ENCODE assay signal across 2 cellular contexts in the genomic region with DNA sequence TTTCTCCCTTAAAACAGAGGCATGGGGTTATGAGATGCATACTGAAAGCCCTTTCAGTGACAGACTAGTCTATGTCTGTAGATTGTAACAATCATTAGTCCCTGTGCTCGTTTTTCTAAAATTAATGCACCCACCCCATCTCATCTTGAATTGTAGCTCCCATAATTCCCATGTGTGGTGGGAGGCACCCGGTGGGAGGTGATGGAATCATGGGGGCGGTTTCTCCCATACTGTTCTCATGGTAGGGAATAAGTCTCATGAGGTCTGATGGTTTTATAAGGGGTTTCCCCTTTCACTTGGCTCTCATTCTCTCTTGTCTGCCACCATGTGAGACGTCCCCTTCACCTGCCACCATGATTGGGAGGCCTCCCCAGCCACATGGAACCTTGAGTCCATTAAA.
TF ChIP-seq lines count a peak whose summit lies in the region.

No MANE protein-coding gene starts in this region.

TF ChIP-seq in A549, 52 proteins besides CTCF, POLR2A, EP300 and RAD21:
- TF ChIP-seq CBX8 (IDR thresholded peaks at IDR 0.05), result no peak
- no peak for TF ChIP-seq HDAC2 (IDR thresholded peaks at IDR 0.05)
- TF ChIP-seq CBX2 (IDR thresholded peaks at IDR 0.05; ENCODE audit: borderline replicate concordance, low read depth), result no peak
- no peak for TF ChIP-seq RNF2 (IDR thresholded peaks at IDR 0.05; ENCODE audit: borderline replicate concordance, low read depth)
- no peak for TF ChIP-seq BHLHE40 (IDR thresholded peaks at IDR 0.05; ENCODE audit: low read depth, low read length)
- TF ChIP-seq HOXB13 (CRISPR knock-in tag; IDR thresholded peaks at IDR 0.05; ENCODE audit: low read depth), result no peak
- TF ChIP-seq, protein P1, sequence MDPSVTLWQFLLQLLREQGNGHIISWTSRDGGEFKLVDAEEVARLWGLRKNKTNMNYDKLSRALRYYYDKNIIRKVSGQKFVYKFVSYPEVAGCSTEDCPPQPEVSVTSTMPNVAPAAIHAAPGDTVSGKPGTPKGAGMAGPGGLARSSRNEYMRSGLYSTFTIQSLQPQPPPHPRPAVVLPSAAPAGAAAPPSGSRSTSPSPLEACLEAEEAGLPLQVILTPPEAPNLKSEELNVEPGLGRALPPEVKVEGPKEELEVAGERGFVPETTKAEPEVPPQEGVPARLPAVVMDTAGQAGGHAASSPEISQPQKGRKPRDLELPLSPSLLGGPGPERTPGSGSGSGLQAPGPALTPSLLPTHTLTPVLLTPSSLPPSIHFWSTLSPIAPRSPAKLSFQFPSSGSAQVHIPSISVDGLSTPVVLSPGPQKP (IDR thresholded peaks at IDR 0.05; ENCODE audit: low read depth, low read length), result no peak
- TF ChIP-seq MAFK (IDR thresholded peaks at IDR 0.05; ENCODE audit: partially characterized antibody), result no peak
- TF ChIP-seq, protein P2, sequence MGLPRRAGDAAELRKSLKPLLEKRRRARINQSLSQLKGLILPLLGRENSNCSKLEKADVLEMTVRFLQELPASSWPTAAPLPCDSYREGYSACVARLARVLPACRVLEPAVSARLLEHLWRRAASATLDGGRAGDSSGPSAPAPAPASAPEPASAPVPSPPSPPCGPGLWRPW (IDR thresholded peaks at IDR 0.05), result no peak
- TF ChIP-seq, protein P3, sequence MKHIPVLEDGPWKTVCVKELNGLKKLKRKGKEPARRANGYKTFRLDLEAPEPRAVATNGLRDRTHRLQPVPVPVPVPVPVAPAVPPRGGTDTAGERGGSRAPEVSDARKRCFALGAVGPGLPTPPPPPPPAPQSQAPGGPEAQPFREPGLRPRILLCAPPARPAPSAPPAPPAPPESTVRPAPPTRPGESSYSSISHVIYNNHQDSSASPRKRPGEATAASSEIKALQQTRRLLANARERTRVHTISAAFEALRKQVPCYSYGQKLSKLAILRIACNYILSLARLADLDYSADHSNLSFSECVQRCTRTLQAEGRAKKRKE (CRISPR knock-in tag; IDR thresholded peaks at IDR 0.05; ENCODE audit: low read depth), result no peak
- TF ChIP-seq SMC3 (IDR thresholded peaks at IDR 0.05), result no peak
- TF ChIP-seq NFE2L2 (conservative IDR thresholded peaks at IDR 0.05; ENCODE audit: low read length), result no peak

TF ChIP-seq in IMR-90, 13 proteins besides CTCF, POLR2A, EP300 and RAD21:
- TF ChIP-seq, protein P1 (IDR thresholded peaks at IDR 0.05; ENCODE audit: borderline replicate concordance, low read depth, low read length), result no peak
- TF ChIP-seq MAZ (IDR thresholded peaks at IDR 0.05; ENCODE audit: borderline replicate concordance, low read depth, low read length), result no peak
- TF ChIP-seq NFE2L2 (IDR thresholded peaks at IDR 0.05; ENCODE audit: low read depth, low read length), result no peak
- TF ChIP-seq FOS (IDR thresholded peaks at IDR 0.05; ENCODE audit: low read depth, low read length), result no peak
- no peak for TF ChIP-seq MXI1 (IDR thresholded peaks at IDR 0.05; ENCODE audit: borderline replicate concordance, low read depth, low read length)
- TF ChIP-seq MAFK (IDR thresholded peaks at IDR 0.05; ENCODE audit: low read depth, low read length), result no peak
- TF ChIP-seq RFX5 (IDR thresholded peaks at IDR 0.05; ENCODE audit: low read depth, low read length), result no peak
- TF ChIP-seq, protein P4, sequence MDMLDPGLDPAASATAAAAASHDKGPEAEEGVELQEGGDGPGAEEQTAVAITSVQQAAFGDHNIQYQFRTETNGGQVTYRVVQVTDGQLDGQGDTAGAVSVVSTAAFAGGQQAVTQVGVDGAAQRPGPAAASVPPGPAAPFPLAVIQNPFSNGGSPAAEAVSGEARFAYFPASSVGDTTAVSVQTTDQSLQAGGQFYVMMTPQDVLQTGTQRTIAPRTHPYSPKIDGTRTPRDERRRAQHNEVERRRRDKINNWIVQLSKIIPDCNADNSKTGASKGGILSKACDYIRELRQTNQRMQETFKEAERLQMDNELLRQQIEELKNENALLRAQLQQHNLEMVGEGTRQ (IDR thresholded peaks at IDR 0.05; ENCODE audit: low read depth, low read length), result no peak
- TF ChIP-seq RCOR1 (IDR thresholded peaks at IDR 0.05; ENCODE audit: insufficient replicate concordance, low read length), result no peak
- TF ChIP-seq SMC3 (IDR thresholded peaks at IDR 0.05; ENCODE audit: low read depth, low read length), result no peak
TF ChIP-seq in IMR-90: peak in this region for 0.
